8 cellular contexts compared by ENCODE assay signal in genomic region chr4:143184217-143184502, GRCh38. TPM values are rescaled to one million over a fixed set of nuclear protein-coding genes. Genes with fewer than 3 reads are reported as not detected.
DNase-seq lines count a peak whose midpoint lies in the region; TF ChIP-seq lines count a peak whose summit lies in the region.

No MANE protein-coding gene starts in this region.

- H3K9me3 ChIP-seq in HAP-1 = no peaks in the 10 kb centered on the region

- peaks cover 13% of the 10 kb centered on the region; the same call in 1 of the 2 replicates for H3K36me3 ChIP-seq in HAP-1 (replicated peaks)

- H3K27ac Mint-ChIP-seq in chondrocyte (ENCODE audit: unreplicated experiment) = peak overlapping the region; percentile 98
- peak overlapping the region; percentile 99 for H3K27ac Mint-ChIP-seq in mesothelial cell of epicardium

- no peaks in the 10 kb centered on the region for H3K27me3 ChIP-seq in HAP-1 (ENCODE audit: low read depth)

- H3K4me3 Mint-ChIP-seq in chondrocyte (ENCODE audit: unreplicated experiment) = peak overlapping the region; percentile 90
- peak overlapping the region; percentile 91 for H3K4me3 Mint-ChIP-seq in mesothelial cell of epicardium

- H3K9me3 Mint-ChIP-seq in chondrocyte (ENCODE audit: low read depth) (peaks cover 8% of the 10 kb centered on the region), mesothelial cell of epicardium (peaks cover 20% of the 10 kb centered on the region)

- DNase-seq in NCI-H1436 (lab: John Stamatoyannopoulos, UW) (peak; percentile 63), NCI-H1436 treated with DMSO at 0.1 percent for 48 hours (lab: John Stamatoyannopoulos, UW) (no peak), HAP-1 (ENCODE audit: low spot score in 2 of 2) (peak in 1 of 2 experiments; percentile 57), NCI-H1694 treated with DMSO at 0.1 percent for 48 hours (lab: John Stamatoyannopoulos, UW) (peak; percentile 56), chondrocyte (ENCODE audit: low spot score) (no peak), mesothelial cell of epicardium (ENCODE audit: low spot score in 2 of 2, unreplicated experiment in 2 of 2) (no peak), GM19238 (ENCODE audit: insufficient read length, low spot score) (no peak), MV-4-11 (lab: John Stamatoyannopoulos, UW) (no peak)

- in situ Hi-C loops in HAP-1 (cut with MboI; ENCODE audit: low sequenced_read_pairs) = loop anchor here (25.0 kb wide), 1 partner anchor 328 kb away; the partner anchor contains the start of gene SMARCA5

- H3K36me3 Mint-ChIP-seq in chondrocyte (ENCODE audit: low read depth) (peaks cover 6% of the 10 kb centered on the region), mesothelial cell of epicardium (peaks cover 2% of the 10 kb centered on the region)

- peaks cover 29% of the 10 kb centered on the region for H3K4me1 ChIP-seq in HAP-1

- peak overlapping the region; percentile 73 for H3K4me3 ChIP-seq in HAP-1

- no peaks in the 10 kb centered on the region for H3K27me3 Mint-ChIP-seq in chondrocyte (ENCODE audit: low read depth)
- H3K27me3 Mint-ChIP-seq in mesothelial cell of epicardium (ENCODE audit: low read depth) = no peaks in the 10 kb centered on the region

- TF ChIP-seq CTCF in chondrocyte (IDR thresholded peaks at IDR 0.05) = no peak
- no peak for TF ChIP-seq CTCF in mesothelial cell of epicardium (IDR thresholded peaks at IDR 0.05; ENCODE audit: unreplicated experiment)

- H3K4me1 Mint-ChIP-seq in chondrocyte (ENCODE audit: low read depth) (peaks cover 53% of the 10 kb centered on the region), mesothelial cell of epicardium (peaks cover 49% of the 10 kb centered on the region)

RNA-seq across cellular contexts. Expression of gene USP38, which starts 0.6 kb away (rescaled TPM):
- total RNA-seq in chondrocyte (17.8 to 21.2 TPM (median 18.9 TPM) in 3 replicates), mesothelial cell of epicardium (19.8 to 21.1 TPM (median 20.9 TPM) in 3 replicates)

Comparison
In these comparisons a context has a peak if more than half of its experiments do, and no peak if none do; other contexts are left out.
1. DNase-seq: peak in NCI-H1436 (single experiment) and NCI-H1694 treated with DMSO at 0.1 percent for 48 hours (single experiment); none in NCI-H1436 treated with DMSO at 0.1 percent for 48 hours (single experiment), chondrocyte (single experiment), mesothelial cell of epicardium (0 of 2), GM19238 (single experiment) and MV-4-11 (single experiment).